21 cellular contexts compared by ENCODE assay signal in the genomic region with DNA sequence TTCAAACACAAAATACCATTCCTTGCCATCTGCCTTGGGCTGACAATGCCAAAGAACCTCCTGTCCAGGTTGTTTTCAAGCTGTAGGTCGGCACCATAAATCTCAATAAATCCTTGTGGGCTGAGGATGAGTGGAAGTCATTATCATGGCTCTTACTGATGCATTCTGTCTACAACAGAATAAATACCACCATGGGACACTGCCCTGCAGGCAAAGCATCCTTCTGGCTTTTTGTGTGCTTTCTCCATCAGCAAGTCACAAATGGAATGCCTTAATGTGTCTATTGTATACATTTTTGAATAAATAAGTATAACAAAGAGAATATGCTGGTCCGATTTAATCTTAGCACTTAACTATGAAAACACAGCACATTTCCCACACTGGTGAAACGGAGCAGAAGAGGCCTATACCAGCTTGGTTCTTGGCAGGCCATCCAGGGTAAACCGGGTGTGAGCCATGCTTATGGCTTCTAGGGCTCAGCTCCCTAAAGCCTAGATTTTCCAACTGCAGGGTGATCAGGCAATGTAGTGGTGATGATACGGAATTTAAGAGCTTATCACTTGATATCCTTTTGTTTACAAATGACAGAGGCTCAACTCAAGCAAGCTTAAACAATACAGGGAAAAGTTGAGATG.
DNase-seq lines count a peak whose midpoint lies in the region; ATAC-seq, FAIRE-seq and TF ChIP-seq lines count a peak whose summit lies in the region.
"Had no signal": no experiment of that assay in that cellular context is flagged by ENCODE, and none has a peak within 500 bp of the region (broad histone marks: within the 10 kb centered on the region; RNA-seq: fewer than 3 reads in every experiment).

No MANE protein-coding gene starts in this region.

- peaks cover 6% of the 10 kb centered on the region for H3K9me3 Mint-ChIP-seq in activated T-helper 17 cell treated with anti-CD3 and anti-CD28 coated beads, Interleukin-2, amount 50 U/mL, for 72 hours

- no peak for TF ChIP-seq CTCF in WERI-Rb-1 (IDR thresholded peaks at IDR 0.05; ENCODE audit: low read depth, low read length)
- no peak for TF ChIP-seq CTCF in keratinocyte (optimal IDR thresholded peaks at IDR 0.05 in 1 of 3, IDR thresholded peaks at IDR 0.05 in 1 of 3, conservative IDR thresholded peaks at IDR 0.05 in 1 of 3; ENCODE audit: extremely low read depth in 1 of 3, insufficient read depth in 2 of 3, low read length in 3 of 3)

- no peak overlapping the region for H3K4me3 Mint-ChIP-seq in activated T-helper 17 cell treated with anti-CD3 and anti-CD28 coated beads, Interleukin-2, amount 50 U/mL, for 72 hours
- H3K4me3 Mint-ChIP-seq: CD8-positive, alpha-beta memory T cell had no signal

- peak overlapping the region; percentile 40 for H2AFZ ChIP-seq in keratinocyte (ENCODE audit: control insufficient read depth, low read length)

- dilution Hi-C loops in keratinocyte (cut with MboI; ENCODE audit: extremely low pct_ligation_motif_present, low sequenced_read_pairs) = no loop called here

- H3K4me3 ChIP-seq in MG63 = no peak overlapping the region
- no peak overlapping the region for H3K4me3 ChIP-seq in WERI-Rb-1 (ENCODE audit: low read depth, low read length)
- no peak overlapping the region for H3K4me3 ChIP-seq in keratinocyte (ENCODE audit: control insufficient read depth in 2 of 3, extremely low read depth in 1 of 3, insufficient read depth in 2 of 3, low read depth in 1 of 3, low read length in 3 of 3)
- H3K4me3 ChIP-seq: BLaER1 treated with 17β-estradiol and CSF1 and Interleukin-3, amounts not matched to agents 10 nM and 100 nM; GM12878 had no signal

- ATAC-seq in HG03342 (IDR thresholded peaks at IDR 0.05; ENCODE audit: unreplicated experiment) = no peak
- no peak for ATAC-seq in activated T-helper 17 cell treated with anti-CD3 and anti-CD28 coated beads, Interleukin-2, amount 50 U/mL, for 72 hours (replicated peaks)
- ATAC-seq: GM12878, HepG2, Panc1 had no signal

- peak; percentile 56 for FAIRE-seq in keratinocyte (lab: Jason Lieb, UNC)
- FAIRE-seq: A204.1, G401.6, GM12878, HepG2 had no signal

- no peak overlapping the region for H3K9ac ChIP-seq in keratinocyte (ENCODE audit: control insufficient read depth, extremely low read depth, insufficient read depth, low read length)
- H3K9ac ChIP-seq: BLaER1 treated with 17β-estradiol and CSF1 and Interleukin-3, amounts not matched to agents 10 nM and 100 nM; SK-N-SH had no signal

- no peaks in the 10 kb centered on the region for H3K9me1 ChIP-seq in keratinocyte (ENCODE audit: control insufficient read depth, extremely low read depth, insufficient read depth, low read length)

- H3K27ac ChIP-seq in WERI-Rb-1 (no peak overlapping the region), keratinocyte (ENCODE audit: control insufficient read depth, insufficient read depth, low read length) (no peak overlapping the region)
- H3K27ac ChIP-seq: BLaER1 treated with 17β-estradiol and CSF1 and Interleukin-3, amounts not matched to agents 10 nM and 100 nM had no signal

- peak; percentile 45 for DNase-seq in EH (ENCODE audit: low read depth)
- DNase-seq in MG63 = peak; percentile 56
- peak; percentile 61 for DNase-seq in WERI-Rb-1
- no peak for DNase-seq in keratinocyte (ENCODE audit: low read depth, low spot score)
- no peak for DNase-seq in T1000 (lab: John Stamatoyannopoulos, UW)
- DNase-seq: CD8-positive, alpha-beta memory T cell; DMS79 treated with DMSO at 0.1 percent for 48 hours; Karpas-422; NCI-H1105 treated with DMSO at 0.1 percent for 48 hours; NCI-H187; NCI-H446 treated with DMSO at 0.1 percent for 48 hours; Right ventricle myocardium superior; SK-N-SH had no signal

- H3K27ac Mint-ChIP-seq in activated T-helper 17 cell treated with anti-CD3 and anti-CD28 coated beads, Interleukin-2, amount 50 U/mL, for 72 hours = no peak overlapping the region
- H3K27ac Mint-ChIP-seq: CD8-positive, alpha-beta memory T cell had no signal

- H3K27me3 Mint-ChIP-seq in activated T-helper 17 cell treated with anti-CD3 and anti-CD28 coated beads, Interleukin-2, amount 50 U/mL, for 72 hours = peaks cover 3% of the 10 kb centered on the region
- H3K27me3 Mint-ChIP-seq: CD8-positive, alpha-beta memory T cell had no signal

- H3K79me2 ChIP-seq in keratinocyte (ENCODE audit: control insufficient read depth, insufficient read depth, low read length) = no peaks in the 10 kb centered on the region

- H3K36me3 Mint-ChIP-seq in activated T-helper 17 cell treated with anti-CD3 and anti-CD28 coated beads, Interleukin-2, amount 50 U/mL, for 72 hours (ENCODE audit: low read depth) = no peaks in the 10 kb centered on the region
- H3K36me3 Mint-ChIP-seq: CD8-positive, alpha-beta memory T cell had no signal

- peaks cover 13% of the 10 kb centered on the region for H3K4me1 ChIP-seq in keratinocyte (ENCODE audit: control insufficient read depth, extremely low read depth, insufficient read depth, low read length)

- peak overlapping the region; percentile 39 for H3K4me2 ChIP-seq in keratinocyte (ENCODE audit: control insufficient read depth, extremely low read depth, insufficient read depth, low read depth, low read length)
- H3K4me2 ChIP-seq: BLaER1 treated with 17β-estradiol and CSF1 and Interleukin-3, amounts not matched to agents 10 nM and 100 nM; SK-N-SH had no signal

- H4K20me1 ChIP-seq in keratinocyte (ENCODE audit: control insufficient read depth, extremely low read depth, insufficient read depth, low read length) = no peaks in the 10 kb centered on the region
- H4K20me1 ChIP-seq: BLaER1 treated with 17β-estradiol and CSF1 and Interleukin-3, amounts not matched to agents 10 nM and 100 nM had no signal

- H3K9me3 ChIP-seq in MG63 = no peaks in the 10 kb centered on the region
- no peaks in the 10 kb centered on the region for H3K9me3 ChIP-seq in WERI-Rb-1 (ENCODE audit: severe bottlenecking)
- no peaks in the 10 kb centered on the region for H3K9me3 ChIP-seq in keratinocyte (ENCODE audit: control insufficient read depth, low read depth, low read length)
- H3K9me3 ChIP-seq: SK-N-SH had no signal

- H3K27me3 ChIP-seq in MG63 (no peaks in the 10 kb centered on the region), WERI-Rb-1 (ENCODE audit: insufficient read depth, low read depth, severe bottlenecking) (no peaks in the 10 kb centered on the region), keratinocyte (ENCODE audit: control insufficient read depth, extremely low read depth, insufficient read depth, low read length) (no peaks in the 10 kb centered on the region)
- H3K27me3 ChIP-seq: BLaER1 treated with 17β-estradiol and CSF1 and Interleukin-3, amounts not matched to agents 10 nM and 100 nM had no signal

- H3K36me3 ChIP-seq in MG63 (no peaks in the 10 kb centered on the region), WERI-Rb-1 (no peaks in the 10 kb centered on the region), keratinocyte (ENCODE audit: control insufficient read depth in 2 of 2, extremely low read depth in 1 of 2, insufficient read depth in 2 of 2, low read length in 2 of 2) (no peaks in the 10 kb centered on the region)
- H3K36me3 ChIP-seq: BLaER1 treated with 17β-estradiol and CSF1 and Interleukin-3, amounts not matched to agents 10 nM and 100 nM had no signal

- H3K4me1 Mint-ChIP-seq in activated T-helper 17 cell treated with anti-CD3 and anti-CD28 coated beads, Interleukin-2, amount 50 U/mL, for 72 hours = no peaks in the 10 kb centered on the region
- H3K4me1 Mint-ChIP-seq: CD8-positive, alpha-beta memory T cell had no signal

Comparison
In these comparisons a context has a peak if more than half of its experiments do, and no peak if none do; other contexts are left out.
1. DNase-seq: peak in EH (single experiment), MG63 (single experiment) and WERI-Rb-1 (single experiment); none in keratinocyte (single experiment) and T1000 (single experiment).